In the genomic region with DNA sequence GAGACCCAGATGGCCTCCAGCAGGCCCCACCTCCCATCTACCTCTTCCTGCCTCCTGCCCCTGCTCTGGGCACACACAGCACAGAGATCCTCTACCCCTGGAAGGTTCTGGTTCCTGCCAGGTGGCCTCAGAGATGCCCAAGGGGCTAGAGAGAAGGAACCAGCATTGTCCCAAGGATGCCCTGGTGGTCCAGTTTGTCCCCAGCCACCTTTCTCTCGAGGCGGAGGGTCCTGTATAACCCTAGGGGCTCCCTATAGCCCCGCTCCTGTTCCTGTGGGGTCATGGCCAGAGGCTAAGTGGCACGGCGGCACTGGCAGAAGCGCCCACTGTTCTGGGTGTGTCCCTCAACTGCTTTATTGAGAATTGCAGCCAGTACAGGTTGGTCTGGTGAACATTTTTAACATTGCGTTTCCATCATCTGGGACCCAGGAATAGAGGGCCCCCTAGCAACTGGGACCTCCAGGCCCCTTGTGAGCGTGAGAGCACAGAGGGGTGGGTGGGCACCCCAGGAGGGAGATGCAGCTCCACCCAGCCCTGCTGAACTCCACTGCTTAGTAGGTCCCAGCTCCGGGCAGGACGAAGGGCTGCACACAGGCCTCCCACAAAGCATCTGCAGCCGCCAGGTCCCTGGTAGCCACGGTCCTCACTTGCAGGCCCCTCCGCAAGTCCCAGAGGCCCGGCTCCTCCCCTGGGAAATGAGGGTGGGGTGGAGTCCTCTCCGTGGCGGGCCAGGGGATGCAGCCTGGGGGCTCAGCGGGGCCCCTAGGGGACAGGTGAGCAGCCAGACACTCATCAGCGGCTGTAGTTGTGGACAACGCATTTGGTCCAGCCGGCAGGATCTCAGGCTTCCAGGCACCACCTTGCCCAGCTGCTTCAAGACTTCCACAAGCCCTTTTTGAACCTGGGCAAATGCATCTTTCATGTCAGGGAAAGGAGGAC, we compare ENCODE assay signal across 12 cellular contexts. TPM values are rescaled to one million over a fixed set of nuclear protein-coding genes. Genes with fewer than 3 reads are reported as not detected.
DNase-seq lines count a peak whose midpoint lies in the region; ATAC-seq and TF ChIP-seq lines count a peak whose summit lies in the region.
"Had no signal": no experiment of that assay in that cellular context is flagged by ENCODE, and none has a peak within 500 bp of the region (broad histone marks: within the 10 kb centered on the region; RNA-seq: fewer than 3 reads in every experiment).

No MANE protein-coding gene starts in this region.

- no peak overlapping the region for H3K4me3 ChIP-seq in Karpas-422 (ENCODE audit: low read length)
- H3K4me3 ChIP-seq: K562 had no signal

- ATAC-seq in omental fat pad (ENCODE audit: low FRiP score), result no peak
- ATAC-seq in GM21515 (IDR thresholded peaks at IDR 0.05; ENCODE audit: unreplicated experiment), result no peak
- ATAC-seq: CD8-positive, alpha-beta T cell had no signal

- H3K27me3 ChIP-seq in Karpas-422 (ENCODE audit: low read length), result no peaks in the 10 kb centered on the region

- no peaks in the 10 kb centered on the region for H3K79me2 ChIP-seq in Karpas-422 (ENCODE audit: low read length)

- H3K9me3 ChIP-seq in Karpas-422 (ENCODE audit: low read length), result no peaks in the 10 kb centered on the region

- no peaks in the 10 kb centered on the region for H3K9me2 ChIP-seq in Karpas-422 (replicated peaks; ENCODE audit: insufficient read depth, low read length)

- DNase-seq in AG08396 (ENCODE audit: low spot score) (peak; percentile 28), ELF-1 (ENCODE audit: low read depth, low spot score) (peak; percentile 6), ecto neural progenitor cell (ENCODE audit: low spot score) (peak; percentile 45), omental fat pad (ENCODE audit: low spot score) (peak; percentile 14), kidney glomerular epithelial cell (lab: John Stamatoyannopoulos, UW) (no peak), Karpas-422 (no peak), NCI-H524 treated with DMSO at 0.1 percent for 48 hours (lab: John Stamatoyannopoulos, UW) (no peak)
- DNase-seq: NCI-H2029 had no signal

- H3K9ac ChIP-seq in Karpas-422 (ENCODE audit: low read length), result no peak overlapping the region

- H3K36me3 ChIP-seq in Karpas-422 (ENCODE audit: insufficient read depth, low read length), result peaks cover 7% of the 10 kb centered on the region

- no peak overlapping the region for H2AFZ ChIP-seq in Karpas-422 (ENCODE audit: low read length)

- H3K4me1 ChIP-seq in Karpas-422 (ENCODE audit: low read length), result no peaks in the 10 kb centered on the region

- H3K4me2 ChIP-seq in Karpas-422 (ENCODE audit: low read depth, low read length, poor library complexity, severe bottlenecking), result no peak overlapping the region

- H4K20me1 ChIP-seq in Karpas-422 (ENCODE audit: insufficient read depth, low read depth, low read length), result no peaks in the 10 kb centered on the region

- H3K27ac ChIP-seq in Karpas-422 (ENCODE audit: low read length), result no peak overlapping the region
- H3K27ac ChIP-seq: epithelial cell of prostate had no signal

- TF ChIP-seq CTCF in omental fat pad (IDR thresholded peaks at IDR 0.05), result no peak

RNA-seq across cellular contexts. Expression of a gene that starts 33.1 kb away (rescaled TPM):
- total RNA-seq in omental fat pad, result 10 to 100 TPM; 33.6 to 91.4 (median 39.5) TPM
- total RNA-seq in Karpas-422 (2014; rRNA removed; shearing (Covaris generic); ENCODE audit: low replicate concordance), result 0.60 and 0.87 TPM in 2 replicates

Comparison
In these comparisons a context has a peak if more than half of its experiments do, and no peak if none do; other contexts are left out.
1. DNase-seq: peak in AG08396 (single experiment), ELF-1 (single experiment), ecto neural progenitor cell (single experiment) and omental fat pad (single experiment); none in kidney glomerular epithelial cell (single experiment), Karpas-422 (single experiment) and NCI-H524 treated with DMSO at 0.1 percent for 48 hours (single experiment).
2. RNA of a gene that starts 33.1 kb away (total RNA-seq): 33.6 to 91.4 TPM in omental fat pad; 0.60 to 0.87 TPM in Karpas-422; every median in the first group is over 10 times any median in the second.